27 cellular contexts compared by ENCODE assay signal in the genomic region with DNA sequence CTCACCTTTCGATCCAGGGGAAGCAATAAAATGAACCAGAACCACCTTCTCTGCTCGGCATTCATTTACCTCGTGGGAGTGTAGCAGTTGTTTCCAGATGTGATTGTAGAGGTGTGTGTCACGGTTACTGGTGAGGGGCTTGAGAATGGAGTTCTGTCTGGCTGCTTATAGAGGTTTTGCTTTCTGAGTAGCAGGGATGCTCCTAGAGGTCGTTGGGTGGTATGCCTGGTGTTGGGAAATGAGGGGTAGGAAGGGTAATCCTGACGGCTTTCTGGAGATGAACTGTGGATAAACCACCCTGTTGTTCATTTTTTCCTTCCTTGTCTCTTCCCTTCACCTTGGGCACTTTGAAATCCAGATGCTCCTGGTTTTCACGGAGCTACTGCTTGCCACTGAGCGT. TPM values are rescaled to one million over a fixed set of nuclear protein-coding genes. Genes with fewer than 3 reads are reported as not detected.
DNase-seq lines count a peak whose midpoint lies in the region; ATAC-seq, FAIRE-seq and TF ChIP-seq lines count a peak whose summit lies in the region.
"Had no signal": no experiment of that assay in that cellular context is flagged by ENCODE, and none has a peak within 500 bp of the region (broad histone marks: within the 10 kb centered on the region; RNA-seq: fewer than 3 reads in every experiment).

No MANE protein-coding gene starts in this region.

- H3K4me1 Mint-ChIP-seq in WTC11: peaks cover 98% of the 10 kb centered on the region
- H3K4me1 Mint-ChIP-seq in stimulated activated effector memory CD8-positive, alpha-beta T cell treated with anti-CD3 and anti-CD28 coated beads, Interleukin-12 subunit alpha, Interleukin-12 subunit beta, amount 100 ng/mL, for 72 hours: no peaks in the 10 kb centered on the region
- H3K4me1 Mint-ChIP-seq: memory B cell had no signal

- peak overlapping the region; percentile 49 for H2AK5ac ChIP-seq in trophoblast cell (ENCODE audit: low read length)

- H3K79me2 ChIP-seq in trophoblast cell (ENCODE audit: control insufficient read depth, insufficient read depth, low read length, poor library complexity): peaks cover 32% of the 10 kb centered on the region

- peak overlapping the region; percentile 93 for H3K4ac ChIP-seq in trophoblast cell (ENCODE audit: low read depth, low read length)

- H3K18ac ChIP-seq in trophoblast cell (ENCODE audit: low read length): peak overlapping the region; percentile 53

- CTCF ChIA-PET in A549 (lab: Yijun Ruan, JAX) (interaction anchor here (0.7 to 3.1 kb wide), 3 partner anchors 206 to 352 kb away, joined by 3 to 12 read pairs (median 5); no protein-coding TSS in a partner anchor), WTC11 (lab: Charles Lee) (interaction anchor here (0.9 to 2.4 kb wide), 3 partner anchors 64 to 351 kb away, joined by 4 to 14 read pairs (median 14); no protein-coding TSS in a partner anchor)

- H3K27me3 ChIP-seq in trophoblast cell (ENCODE audit: insufficient read depth, low read length): no peaks in the 10 kb centered on the region
- H3K27me3 ChIP-seq in aorta (ENCODE audit: control insufficient read depth in 1 of 2, insufficient read depth in 2 of 2, low read length in 1 of 2): no peaks in the 10 kb centered on the region
- H3K27me3 ChIP-seq: adrenal gland had no signal

- H3K23ac ChIP-seq in trophoblast cell (ENCODE audit: low read length): no peak overlapping the region

- FAIRE-seq in A549 (lab: Jason Lieb, UNC): no peak
- FAIRE-seq: A204.1, HTR-8/SVneo, small intestine had no signal

- no peak for TF ChIP-seq POLR2A in A549 (IDR thresholded peaks at IDR 0.05; ENCODE audit: low read length)

- H3K4me2 ChIP-seq in A549 (peak overlapping the region; percentile 90), trophoblast cell (ENCODE audit: low read length) (no peak overlapping the region)

- H2BK5ac ChIP-seq in trophoblast cell (ENCODE audit: low read depth, low read length, poor library complexity): peak overlapping the region; percentile 60

- H3K4me3 ChIP-seq in A549: no peak overlapping the region
- H3K4me3 ChIP-seq in trophoblast cell (ENCODE audit: low read depth, low read length): no peak overlapping the region
- no peak overlapping the region for H3K4me3 ChIP-seq in aorta (ENCODE audit: low read length in 2 of 2)
- H3K4me3 ChIP-seq: adrenal gland, left lung, SK-N-MC, thoracic aorta had no signal

- H2BK12ac ChIP-seq in trophoblast cell (ENCODE audit: low read length): peak overlapping the region; percentile 56

- H3K9me3 ChIP-seq in A549 (no peaks in the 10 kb centered on the region), trophoblast cell (ENCODE audit: insufficient read depth, low read depth, low read length) (no peaks in the 10 kb centered on the region), aorta (ENCODE audit: control insufficient read depth, low read length) (no peaks in the 10 kb centered on the region)
- H3K9me3 ChIP-seq: adrenal gland, left lung, thoracic aorta had no signal

- 69% methylated on average over 8 of the region's 8 CpGs for WGBS in A549 (ENCODE audit: missing lambda C conversion rate)
- WGBS in trophoblast cell (ENCODE audit: extremely low coverage, insufficient coverage, insufficient read length): no CpG with 5 or more reads among the region's 8 CpGs
- 83 to 84% methylated on average over 8 of the region's 8 CpGs for WGBS in aorta, 2 donors

- peaks cover 4% of the 10 kb centered on the region; the same call in 1 of the 2 replicates for H3K36me3 Mint-ChIP-seq in WTC11
- no peaks in the 10 kb centered on the region for H3K36me3 Mint-ChIP-seq in stimulated activated effector memory CD8-positive, alpha-beta T cell treated with anti-CD3 and anti-CD28 coated beads, Interleukin-12 subunit alpha, Interleukin-12 subunit beta, amount 100 ng/mL, for 72 hours

- H3K79me1 ChIP-seq in trophoblast cell (ENCODE audit: low read length): peaks cover 23% of the 10 kb centered on the region

- no peak for TF ChIP-seq RAD21 in A549 (conservative IDR thresholded peaks at IDR 0.05 in 1 of 2, IDR thresholded peaks at IDR 0.05 in 1 of 2)

- TF ChIP-seq CTCF in A549 (IDR thresholded peaks at IDR 0.05) (no peak), WTC11 (IDR thresholded peaks at IDR 0.05) (no peak)

- H3K36me3 ChIP-seq in trophoblast cell (ENCODE audit: control insufficient read depth in 1 of 2, insufficient read depth in 2 of 2, low read length in 2 of 2): peaks cover 3 to 10% of the 10 kb centered on the region in 2 experiments
- H3K36me3 ChIP-seq in aorta (ENCODE audit: control insufficient read depth in 1 of 2, insufficient read depth in 2 of 2, low read length in 1 of 2): no peaks in the 10 kb centered on the region
- H3K36me3 ChIP-seq: adrenal gland, left lung, thoracic aorta had no signal

- peak overlapping the region; percentile 20 for H3K4me3 Mint-ChIP-seq in WTC11
- no peak overlapping the region for H3K4me3 Mint-ChIP-seq in stimulated activated effector memory CD8-positive, alpha-beta T cell treated with anti-CD3 and anti-CD28 coated beads, Interleukin-12 subunit alpha, Interleukin-12 subunit beta, amount 100 ng/mL, for 72 hours
- H3K4me3 Mint-ChIP-seq: activated T-cell treated with anti-CD3 and anti-CD28 coated beads, Interleukin-2, amount 50 U/mL, for 72 hours; CD4-positive, alpha-beta T cell; memory B cell; T-helper 17 cell had no signal

- peak overlapping the region; percentile 42 for H4K91ac ChIP-seq in trophoblast cell (ENCODE audit: low read depth, low read length)

- H3K27ac Mint-ChIP-seq in WTC11: no peak overlapping the region
- H3K27ac Mint-ChIP-seq in stimulated activated effector memory CD8-positive, alpha-beta T cell treated with anti-CD3 and anti-CD28 coated beads, Interleukin-12 subunit alpha, Interleukin-12 subunit beta, amount 100 ng/mL, for 72 hours: no peak overlapping the region
- H3K27ac Mint-ChIP-seq: activated T-cell treated with anti-CD3 and anti-CD28 coated beads, Interleukin-2, amount 50 U/mL, for 72 hours; CD4-positive, alpha-beta T cell; memory B cell; T-helper 17 cell had no signal

- no peak overlapping the region for H4K12ac ChIP-seq in trophoblast cell (ENCODE audit: low read depth, low read length)

- H3K4me1 ChIP-seq in A549 (peaks cover 92% of the 10 kb centered on the region), trophoblast cell (ENCODE audit: control insufficient read depth in 1 of 2, insufficient read depth in 2 of 2, low read length in 2 of 2) (peaks cover 37 to 47% of the 10 kb centered on the region in 2 experiments), aorta (ENCODE audit: control insufficient read depth in 1 of 2, insufficient read depth in 2 of 2, low read length in 2 of 2) (peaks cover 2% of the 10 kb centered on the region in 2 donors)

- POLR2A ChIA-PET in A549 (lab: Yijun Ruan, JAX): interaction anchor here (1.0 to 3.6 kb wide), 2 partner anchors 10 to 27 kb away, joined by 3 to 25 read pairs; no protein-coding TSS in a partner anchor
- POLR2A ChIA-PET in WTC11 (lab: Charles Lee): no interaction called here

- peak overlapping the region; percentile 39 for H2AFZ ChIP-seq in trophoblast cell (ENCODE audit: insufficient read depth, low read length, poor library complexity)

- H3K27ac ChIP-seq in A549: peak overlapping the region; percentile 92 to 98
- peak overlapping the region; percentile 60 for H3K27ac ChIP-seq in trophoblast cell (ENCODE audit: low read depth, low read length)
- no peak overlapping the region for H3K27ac ChIP-seq in aorta (ENCODE audit: low read depth in 1 of 2, low read length in 2 of 2)
- H3K27ac ChIP-seq: adrenal gland, left lung, SK-N-MC, thoracic aorta had no signal

- intact Hi-C loops in aorta (cut with DNase I): no loop called here

- DNase-seq in A549 (ENCODE audit: low read depth in 1 of 2, low spot score in 1 of 2) (no peak), WTC11 (ENCODE audit: low spot score) (no peak), left lobe of liver (ENCODE audit: low spot score) (no peak), trophoblast cell (peak in 1 of 2 donors; percentile 51), aorta (no peak)
- DNase-seq in stimulated activated effector memory CD8-positive, alpha-beta T cell treated with anti-CD3 and anti-CD28 coated beads, Interleukin-12 subunit alpha, Interleukin-12 subunit beta, amount 100 ng/mL, for 72 hours (ENCODE audit: low spot score in 2 of 2): no peak
- DNase-seq: activated CD4-positive, alpha-beta T cell treated with anti-CD3 and anti-CD28 coated beads, Interleukin-2, amount 50 U/mL, for 48 hours; activated naive CD4-positive, alpha-beta T cell treated with Interleukin-2 at 50 U/mL for 16 hours; activated T-cell treated with anti-CD3 and anti-CD28 coated beads, Interleukin-2, amount 50 U/mL, for 72 hours; adrenal gland; AML-193; CD4-positive, alpha-beta T cell; KBM-7; left lung; NCI-H1092; NCI-H1694 treated with DMSO at 0.1 percent for 48 hours; small intestine; stimulated activated naive CD8-positive, alpha-beta T cell treated with anti-CD3 and anti-CD28 coated beads, Interleukin-15, Interleukin-2, amounts not matched to agents 100 U/mL and 50 U/mL, for 24 hours; T-helper 17 cell had no signal

- peaks cover 27% of the 10 kb centered on the region for H3K27me3 Mint-ChIP-seq in WTC11 (ENCODE audit: low read depth)

- ATAC-seq in A549 (no peak), WTC11 (no peak), left lobe of liver (peak; percentile 9), HG02678 (IDR thresholded peaks at IDR 0.05; ENCODE audit: unreplicated experiment) (no peak), aorta (ENCODE audit: low FRiP score) (no peak), HG02840 (IDR thresholded peaks at IDR 0.05; ENCODE audit: low FRiP score, unreplicated experiment) (no peak)
- ATAC-seq in stimulated activated effector memory CD8-positive, alpha-beta T cell treated with anti-CD3 and anti-CD28 coated beads, Interleukin-12 subunit alpha, Interleukin-12 subunit beta, amount 100 ng/mL, for 72 hours: no peak
- ATAC-seq: activated CD4-positive, CD25-positive, alpha-beta regulatory T cell treated with anti-CD3 and anti-CD28 coated beads, Interleukin-2, amount 50 U/mL, for 24 hours; activated T-cell treated with anti-CD3 and anti-CD28 coated beads, Interleukin-2, amount 50 U/mL, for 72 hours; left lung; stimulated activated naive CD8-positive, alpha-beta T cell treated with anti-CD3 and anti-CD28 coated beads, Interleukin-15, Interleukin-2, amounts not matched to agents 100 U/mL and 50 U/mL, for 24 hours; T-helper 17 cell had no signal

- no peaks in the 10 kb centered on the region for H3K9me3 Mint-ChIP-seq in WTC11
- H3K9me3 Mint-ChIP-seq in stimulated activated effector memory CD8-positive, alpha-beta T cell treated with anti-CD3 and anti-CD28 coated beads, Interleukin-12 subunit alpha, Interleukin-12 subunit beta, amount 100 ng/mL, for 72 hours: no peaks in the 10 kb centered on the region
- H3K9me3 Mint-ChIP-seq: activated T-cell treated with anti-CD3 and anti-CD28 coated beads, Interleukin-2, amount 50 U/mL, for 72 hours; CD4-positive, alpha-beta T cell had no signal

- peak overlapping the region; percentile 49 for H2BK120ac ChIP-seq in trophoblast cell (ENCODE audit: insufficient read depth, low read length, poor library complexity)

- peak overlapping the region; percentile 52 for H3K14ac ChIP-seq in trophoblast cell (ENCODE audit: low read length)

- H4K8ac ChIP-seq in trophoblast cell (ENCODE audit: low read depth, low read length): no peak overlapping the region

- H3K9ac ChIP-seq in trophoblast cell (ENCODE audit: low read length): no peak overlapping the region

- no peak for TF ChIP-seq EP300 in A549 (IDR thresholded peaks at IDR 0.05)

RNA-seq across cellular contexts. Expression of a gene that starts 8.1 kb away (rescaled TPM):
- polyA plus RNA-seq in A549 (2011; rRNA removed): 110 and 112 TPM in 2 replicates
- polyA plus RNA-seq in A549 (2012; cell fraction: cytosol; rRNA removed): 29.0 and 41.5 TPM in 2 replicates
- 45.0 and 63.7 TPM in 2 replicates for polyA plus RNA-seq in A549 (2012; cell fraction: nucleus; rRNA removed)
- 110 to 116 TPM (median 111 TPM) in 3 replicates for polyA plus RNA-seq in A549 (2017; fragmentation: RNase III; extraction: RNeasy Plus Mini Kit Qiagen cat#74134 plus additional on column Dnase treatment)
- polyA minus RNA-seq in A549 (2011; rRNA and poly(A)+ RNA removed): 144 and 157 TPM in 2 replicates
- 58.9 to 79.9 TPM (median 62.0 TPM) in 3 replicates for total RNA-seq in WTC11 (2021)
- total RNA-seq in left lobe of liver: 29.6 TPM
- polyA plus RNA-seq in trophoblast cell (2013): 102 and 105 TPM in 2 replicates
- total RNA-seq in aorta: 10 to 100 TPM; 56.5 to 64.9 TPM
- polyA plus RNA-seq in aorta: 10 to 100 TPM; 10.8 to 12.0 TPM

Comparison
In these comparisons a context has a peak if more than half of its experiments do, and no peak if none do; other contexts are left out.
1. H3K27ac ChIP-seq: peak in A549 (2 of 2) and trophoblast cell (single experiment); none in aorta (0 of 2).